Comparison of ENCODE assay signal across 1 cellular context in the genomic region with DNA sequence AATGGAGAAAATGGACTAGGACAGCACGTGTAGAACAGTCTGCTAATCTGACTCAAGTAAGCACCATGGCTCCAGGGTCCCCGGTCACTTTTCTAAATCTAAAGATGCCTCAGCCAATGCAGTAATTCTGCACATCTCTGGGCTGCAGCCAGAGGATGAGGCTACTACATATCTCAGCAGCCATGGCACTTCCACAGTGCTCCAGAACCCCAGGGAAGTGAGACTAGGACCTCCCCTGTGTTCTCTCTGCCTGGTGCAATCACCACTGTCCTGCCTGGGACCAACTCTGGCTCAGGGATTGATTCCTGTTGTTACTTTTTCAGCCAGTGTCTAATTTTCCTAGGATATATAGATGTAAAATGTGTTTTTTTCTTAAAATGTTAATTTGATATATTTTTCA.
TF ChIP-seq lines count a peak whose summit lies in the region.

No MANE protein-coding gene starts in this region.

TF ChIP-seq in GM12878, 131 proteins besides CTCF, POLR2A, EP300 and RAD21 (continued from another document):
- TF ChIP-seq, protein P1, sequence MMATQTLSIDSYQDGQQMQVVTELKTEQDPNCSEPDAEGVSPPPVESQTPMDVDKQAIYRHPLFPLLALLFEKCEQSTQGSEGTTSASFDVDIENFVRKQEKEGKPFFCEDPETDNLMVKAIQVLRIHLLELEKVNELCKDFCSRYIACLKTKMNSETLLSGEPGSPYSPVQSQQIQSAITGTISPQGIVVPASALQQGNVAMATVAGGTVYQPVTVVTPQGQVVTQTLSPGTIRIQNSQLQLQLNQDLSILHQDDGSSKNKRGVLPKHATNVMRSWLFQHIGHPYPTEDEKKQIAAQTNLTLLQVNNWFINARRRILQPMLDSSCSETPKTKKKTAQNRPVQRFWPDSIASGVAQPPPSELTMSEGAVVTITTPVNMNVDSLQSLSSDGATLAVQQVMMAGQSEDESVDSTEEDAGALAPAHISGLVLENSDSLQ (IDR thresholded peaks at IDR 0.05) = no peak
- TF ChIP-seq, protein P2, sequence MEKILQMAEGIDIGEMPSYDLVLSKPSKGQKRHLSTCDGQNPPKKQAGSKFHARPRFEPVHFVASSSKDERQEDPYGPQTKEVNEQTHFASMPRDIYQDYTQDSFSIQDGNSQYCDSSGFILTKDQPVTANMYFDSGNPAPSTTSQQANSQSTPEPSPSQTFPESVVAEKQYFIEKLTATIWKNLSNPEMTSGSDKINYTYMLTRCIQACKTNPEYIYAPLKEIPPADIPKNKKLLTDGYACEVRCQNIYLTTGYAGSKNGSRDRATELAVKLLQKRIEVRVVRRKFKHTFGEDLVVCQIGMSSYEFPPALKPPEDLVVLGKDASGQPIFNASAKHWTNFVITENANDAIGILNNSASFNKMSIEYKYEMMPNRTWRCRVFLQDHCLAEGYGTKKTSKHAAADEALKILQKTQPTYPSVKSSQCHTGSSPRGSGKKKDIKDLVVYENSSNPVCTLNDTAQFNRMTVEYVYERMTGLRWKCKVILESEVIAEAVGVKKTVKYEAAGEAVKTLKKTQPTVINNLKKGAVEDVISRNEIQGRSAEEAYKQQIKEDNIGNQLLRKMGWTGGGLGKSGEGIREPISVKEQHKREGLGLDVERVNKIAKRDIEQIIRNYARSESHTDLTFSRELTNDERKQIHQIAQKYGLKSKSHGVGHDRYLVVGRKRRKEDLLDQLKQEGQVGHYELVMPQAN (conservative IDR thresholded peaks at IDR 0.05) = no peak
- no peak for TF ChIP-seq TCF3 (IDR thresholded peaks at IDR 0.05; ENCODE audit: borderline replicate concordance, insufficient read depth, low read depth, low read length)
- TF ChIP-seq CHD4 (IDR thresholded peaks at IDR 0.05) = no peak
